9 cellular contexts compared by ENCODE assay signal in the genomic region with DNA sequence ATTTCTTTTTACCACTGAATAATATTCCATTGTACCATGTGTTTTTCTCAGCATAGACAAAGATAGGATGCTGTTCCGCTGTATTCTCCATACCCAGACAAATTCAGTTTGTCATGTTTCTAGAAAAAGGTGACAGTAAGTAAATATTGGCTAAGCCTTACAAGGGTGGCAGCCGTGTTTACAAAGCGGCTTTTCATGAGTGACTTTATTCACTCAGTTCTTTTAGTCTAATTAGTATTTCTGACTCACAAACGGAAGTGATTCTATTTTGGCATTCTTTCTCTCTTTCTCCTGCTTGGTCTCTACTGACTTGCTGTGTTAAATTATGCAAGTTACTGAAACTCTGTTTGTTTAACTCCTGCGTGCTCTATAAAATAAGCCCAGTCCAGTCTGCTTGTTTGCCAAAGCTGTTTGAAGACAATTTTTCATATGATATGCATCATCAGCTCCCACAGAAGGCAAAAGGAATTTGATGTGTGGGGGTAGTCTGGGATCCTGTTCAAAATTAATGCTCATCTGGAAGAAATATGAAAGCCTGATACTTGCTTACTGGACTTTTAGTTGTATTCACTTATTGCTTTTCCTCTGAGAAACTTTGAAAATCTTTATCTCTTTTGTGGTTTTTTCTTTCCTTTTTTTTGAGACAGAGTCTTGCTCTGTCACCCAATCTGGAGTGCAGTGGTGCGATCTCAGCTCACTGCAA. TPM values are rescaled to one million over a fixed set of nuclear protein-coding genes. Genes with fewer than 3 reads are reported as not detected.
DNase-seq lines count a peak whose midpoint lies in the region; ATAC-seq, FAIRE-seq and TF ChIP-seq lines count a peak whose summit lies in the region.
"Had no signal": no experiment of that assay in that cellular context is flagged by ENCODE, and none has a peak within 500 bp of the region (broad histone marks: within the 10 kb centered on the region; RNA-seq: fewer than 3 reads in every experiment).

No MANE protein-coding gene starts in this region.

- DNase-seq in Caco-2 (peak in 1 of 2 experiments; percentile 29), NCI-H1436 treated with DMSO at 0.1 percent for 48 hours (lab: John Stamatoyannopoulos, UW) (peak; percentile 78), astrocyte (ENCODE audit: low read depth) (peak; percentile 96), mesenchymal stem cell (peak; percentile 36), dorsolateral prefrontal cortex (no peak), cerebellar cortex (ENCODE audit: low spot score) (no peak)

- H3K27me3 Mint-ChIP-seq in Caco-2 (ENCODE audit: insufficient read depth, unreplicated experiment): peaks cover 13% of the 10 kb centered on the region
- H3K27me3 Mint-ChIP-seq in astrocyte (ENCODE audit: low read depth, unreplicated experiment): peaks cover 14% of the 10 kb centered on the region

- H2AFZ ChIP-seq in astrocyte (ENCODE audit: low read depth, low read length) (no peak overlapping the region), mesenchymal stem cell (ENCODE audit: low read depth, low read length) (no peak overlapping the region)

- H3K79me2 ChIP-seq in astrocyte (ENCODE audit: insufficient read depth, low read length): no peaks in the 10 kb centered on the region

- H3K36me3 ChIP-seq in Caco-2 (ENCODE audit: control insufficient read depth, insufficient read depth, low read length) (no peaks in the 10 kb centered on the region), astrocyte (ENCODE audit: insufficient read depth, low read length) (no peaks in the 10 kb centered on the region), mesenchymal stem cell (ENCODE audit: control insufficient read depth in 1 of 2, insufficient read depth in 2 of 2, low read depth in 1 of 2, low read length in 2 of 2) (no peaks in the 10 kb centered on the region)

- H2BK120ac ChIP-seq in mesenchymal stem cell (ENCODE audit: low read depth, low read length): no peak overlapping the region

- H2BK12ac ChIP-seq in mesenchymal stem cell (ENCODE audit: low read length in 2 of 2): peak overlapping the region in 1 of 2 experiments; percentile 87

- H3K9me3 ChIP-seq in Caco-2 (no peaks in the 10 kb centered on the region), astrocyte (ENCODE audit: insufficient read depth, low read depth, low read length) (no peaks in the 10 kb centered on the region), mesenchymal stem cell (ENCODE audit: control insufficient read depth, low read length) (no peaks in the 10 kb centered on the region)

- H3K4me2 ChIP-seq in astrocyte (ENCODE audit: low read length) (peak overlapping the region; percentile 64), mesenchymal stem cell (ENCODE audit: low read length, poor library complexity, severe bottlenecking) (no peak overlapping the region)

- ATAC-seq in HG03108 (IDR thresholded peaks at IDR 0.05; ENCODE audit: unreplicated experiment): no peak
- no peak for ATAC-seq in GM21528 (IDR thresholded peaks at IDR 0.05; ENCODE audit: low FRiP score, unreplicated experiment)

- FAIRE-seq in astrocyte (lab: Jason Lieb, UNC): peak; percentile 9

- H3K4me3 ChIP-seq in Caco-2 (ENCODE audit: low read depth, low read length) (no peak overlapping the region), astrocyte (ENCODE audit: insufficient read depth, low read depth, low read length) (peak overlapping the region; percentile 1), mesenchymal stem cell (ENCODE audit: insufficient read depth in 1 of 2, low read depth in 1 of 2, low read length in 2 of 2) (peak overlapping the region in 1 of 2 experiments; percentile 38), dorsolateral prefrontal cortex (peak overlapping the region in 26 of 59 donors; percentile 1 to 44 (median 16))

- H3K4me1 ChIP-seq in Caco-2 (peaks cover 7% of the 10 kb centered on the region; the same call in 1 of the 2 replicates), astrocyte (ENCODE audit: insufficient read depth, low read length) (peaks cover 11% of the 10 kb centered on the region), mesenchymal stem cell (ENCODE audit: control insufficient read depth, insufficient read depth, low read depth, low read length) (peaks cover 6% of the 10 kb centered on the region)

- no peak overlapping the region for H2BK15ac ChIP-seq in mesenchymal stem cell (ENCODE audit: low read depth, poor library complexity, severe bottlenecking)

- H3K36me3 Mint-ChIP-seq in Caco-2 (ENCODE audit: insufficient read depth, unreplicated experiment) (no peaks in the 10 kb centered on the region), astrocyte (ENCODE audit: low read depth, unreplicated experiment) (peaks cover 2% of the 10 kb centered on the region)
- H3K36me3 Mint-ChIP-seq: activated naive CD4-positive, alpha-beta T cell treated with anti-CD3 and anti-CD28 coated beads, Interleukin-2, amount 50 U/mL, for 24 hours had no signal

- H4K20me1 ChIP-seq in astrocyte (ENCODE audit: insufficient read depth, low read length): no peaks in the 10 kb centered on the region

- no peaks in the 10 kb centered on the region for H3K27me3 ChIP-seq in Caco-2 (replicated peaks; ENCODE audit: control insufficient read depth, insufficient read depth, low read length)
- peaks cover 3% of the 10 kb centered on the region for H3K27me3 ChIP-seq in astrocyte (ENCODE audit: insufficient read depth, low read length)
- no peaks in the 10 kb centered on the region for H3K27me3 ChIP-seq in mesenchymal stem cell (ENCODE audit: control insufficient read depth in 1 of 2, insufficient read depth in 1 of 2, low read length in 2 of 2)
- peaks cover 0 to 34% (median 8%) of the 10 kb centered on the region in 45 donors for H3K27me3 ChIP-seq in dorsolateral prefrontal cortex

- peaks cover 7% of the 10 kb centered on the region for H3K79me1 ChIP-seq in mesenchymal stem cell (replicated peaks; ENCODE audit: low read length, poor library complexity, severe bottlenecking)

- intact Hi-C loops in Caco-2 (cut with micrococcal nuclease; ENCODE audit: unreplicated experiment) (no loop called here), dorsolateral prefrontal cortex (cut with DNase I) (no loop called here)

- H4K91ac ChIP-seq in mesenchymal stem cell (ENCODE audit: low read length): no peak overlapping the region

- POLR2A ChIA-PET in Caco-2 (lab: Charles Lee): no interaction called here

- H2AK5ac ChIP-seq in mesenchymal stem cell (ENCODE audit: low read length, severe bottlenecking): no peak overlapping the region

- no peak overlapping the region for H3K23ac ChIP-seq in mesenchymal stem cell (ENCODE audit: low read length in 2 of 2)

- H3K4me1 Mint-ChIP-seq in Caco-2 (ENCODE audit: low read depth, unreplicated experiment) (peaks cover 11% of the 10 kb centered on the region), astrocyte (ENCODE audit: low read depth, unreplicated experiment) (peaks cover 4% of the 10 kb centered on the region)

- H3K4me3 Mint-ChIP-seq in Caco-2 (ENCODE audit: unreplicated experiment) (peak overlapping the region; percentile 48), astrocyte (ENCODE audit: unreplicated experiment) (no peak overlapping the region)

- no peak overlapping the region for H4K8ac ChIP-seq in mesenchymal stem cell (ENCODE audit: low read length)

- H3K9ac ChIP-seq in astrocyte (ENCODE audit: low read length) (no peak overlapping the region), mesenchymal stem cell (ENCODE audit: low read length) (peak overlapping the region; percentile 71)

- H3K27ac Mint-ChIP-seq in Caco-2 (ENCODE audit: unreplicated experiment) (no peak overlapping the region), astrocyte (ENCODE audit: unreplicated experiment) (no peak overlapping the region)
- H3K27ac Mint-ChIP-seq: activated naive CD4-positive, alpha-beta T cell treated with anti-CD3 and anti-CD28 coated beads, Interleukin-2, amount 50 U/mL, for 24 hours had no signal

- no peak overlapping the region for H3K18ac ChIP-seq in mesenchymal stem cell (ENCODE audit: low read depth in 1 of 2, low read length in 2 of 2)

- 86% methylated on average over 5 of the region's 6 CpGs for WGBS in mesenchymal stem cell

- H3K14ac ChIP-seq in mesenchymal stem cell (ENCODE audit: low read length in 2 of 2): no peak overlapping the region

- H3K4ac ChIP-seq in mesenchymal stem cell (ENCODE audit: low read depth in 1 of 2, low read length in 2 of 2): no peak overlapping the region

- TF ChIP-seq CTCF in Caco-2 (IDR thresholded peaks at IDR 0.05; ENCODE audit: insufficient read depth in 1 of 2, low read depth in 1 of 2, low read length in 1 of 2, severe bottlenecking in 1 of 2, unreplicated experiment in 1 of 2): no peak
- no peak for TF ChIP-seq CTCF in astrocyte (IDR thresholded peaks at IDR 0.05; ENCODE audit: insufficient read depth, low read depth, low read length)
- TF ChIP-seq CTCF in dorsolateral prefrontal cortex (IDR thresholded peaks at IDR 0.05 in 54 of 56, conservative IDR thresholded peaks at IDR 0.05 in 2 of 56; ENCODE audit: low read depth in 1 of 56, partially characterized antibody in 56 of 56): no peak

- CTCF ChIA-PET in Caco-2 (lab: Charles Lee): interaction anchor here (0.7 kb wide), 1 partner anchor 149 kb away, joined by 3 read pairs; no protein-coding TSS in a partner anchor

- H3K27ac ChIP-seq in astrocyte (ENCODE audit: low read depth, low read length): peak overlapping the region; percentile 15
- peak overlapping the region; percentile 20 for H3K27ac ChIP-seq in mesenchymal stem cell (ENCODE audit: low read length, poor library complexity, severe bottlenecking)
- H3K27ac ChIP-seq in dorsolateral prefrontal cortex: peak overlapping the region in 5 of 59 donors; percentile 0 to 29 (median 10)

- BruUV-seq in Caco-2 (replicated peaks; lab: Mats Ljungman, UMichigan): no TSS peak

- H3K9me3 Mint-ChIP-seq in Caco-2 (ENCODE audit: unreplicated experiment): no peaks in the 10 kb centered on the region
- H3K9me3 Mint-ChIP-seq in astrocyte (ENCODE audit: unreplicated experiment): peaks cover 7% of the 10 kb centered on the region
- H3K9me3 Mint-ChIP-seq: activated naive CD4-positive, alpha-beta T cell treated with anti-CD3 and anti-CD28 coated beads, Interleukin-2, amount 50 U/mL, for 24 hours had no signal

- H2BK5ac ChIP-seq in mesenchymal stem cell (ENCODE audit: low read depth, low read length, poor library complexity, severe bottlenecking): no peak overlapping the region

RNA-seq across cellular contexts. Expression of gene PLEKHH2, which starts 2.3 kb away (rescaled TPM):
- 0.28 and 1.5 TPM in 2 replicates for total RNA-seq in Caco-2 (2022)
- total RNA-seq in astrocyte: 0.84 and 1.1 TPM in 2 replicates
- polyA plus RNA-seq in mesenchymal stem cell (2013, experiment 1 of 2): 6.5 TPM
- polyA plus RNA-seq in mesenchymal stem cell (2013, experiment 2 of 2): 6.1 TPM
- total RNA-seq in dorsolateral prefrontal cortex: 10 to 100 TPM in 86 of 120 experiments, 1 to 10 TPM in 34; 5.2 to 23.0 (median 11.4) TPM

RNA-seq across cellular contexts. Expression of gene THADA, which starts 38.9 kb away (rescaled TPM):
- total RNA-seq in Caco-2 (2022): 33.8 and 35.3 TPM in 2 replicates
- 16.2 and 19.2 TPM in 2 replicates for total RNA-seq in astrocyte
- polyA plus RNA-seq in mesenchymal stem cell (2013, experiment 1 of 2): 5.1 TPM
- polyA plus RNA-seq in mesenchymal stem cell (2013, experiment 2 of 2): 4.3 TPM
- 10 to 100 TPM; 15.6 to 41.4 (median 26.0) TPM for total RNA-seq in dorsolateral prefrontal cortex

RNA-seq across cellular contexts. Expression of gene C1GALT1C1L, which starts 41.5 kb away (rescaled TPM):
- total RNA-seq in Caco-2 (2022) (0.37 and 1.0 TPM in 2 replicates), astrocyte (not detected in 2 replicates), dorsolateral prefrontal cortex (1 to 10 TPM in 69 of 120 experiments, under 1 TPM in 39, not detected in 12; 0.41 to 3.8 (median 1.2) TPM)
- 0.08 TPM for polyA plus RNA-seq in mesenchymal stem cell (2013, experiment 1 of 2)
- 0.04 TPM for polyA plus RNA-seq in mesenchymal stem cell (2013, experiment 2 of 2)

Comparison
In these comparisons a context has a peak if more than half of its experiments do, and no peak if none do; other contexts are left out.
1. DNase-seq: peak in NCI-H1436 treated with DMSO at 0.1 percent for 48 hours (single experiment), astrocyte (single experiment) and mesenchymal stem cell (single experiment); none in dorsolateral prefrontal cortex (0 of 10) and cerebellar cortex (single experiment).